Comparison of ENCODE assay signal across 13 cellular contexts in the genomic region with DNA sequence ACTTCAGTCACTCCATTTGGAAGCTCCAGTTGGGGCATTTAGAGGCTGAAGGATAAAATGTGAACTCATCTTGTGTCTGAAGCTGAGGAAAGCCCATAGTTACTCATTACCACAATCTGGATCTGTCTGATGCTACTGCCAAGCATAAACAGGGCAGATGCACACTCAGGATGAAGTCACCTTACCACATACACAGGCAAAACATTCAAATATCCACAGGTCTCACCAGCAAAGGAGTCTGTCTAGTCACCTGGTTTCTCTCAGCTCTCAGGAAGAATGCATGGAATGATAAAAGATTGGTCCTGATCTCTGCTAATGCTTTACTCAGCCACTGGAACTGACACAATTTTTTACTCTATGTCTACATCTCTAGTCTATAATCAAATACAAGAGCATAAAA. TPM values are rescaled to one million over a fixed set of nuclear protein-coding genes. Genes with fewer than 3 reads are reported as not detected.
DNase-seq lines count a peak whose midpoint lies in the region; TF ChIP-seq lines count a peak whose summit lies in the region.
"Had no signal": no experiment of that assay in that cellular context is flagged by ENCODE, and none has a peak within 500 bp of the region (broad histone marks: within the 10 kb centered on the region; RNA-seq: fewer than 3 reads in every experiment).

No MANE protein-coding gene starts in this region.

- CTCF ChIA-PET in OCI-LY7 (lab: Charles Lee; ENCODE audit: unreplicated experiment) = no interaction called here

- H3K4me3 Mint-ChIP-seq in immature natural killer cell = no peak overlapping the region
- H3K4me3 Mint-ChIP-seq: CD8-positive, alpha-beta T cell; naive thymus-derived CD8-positive, alpha-beta T cell had no signal

- H2AFZ ChIP-seq in OCI-LY7 (ENCODE audit: low read length) = no peak overlapping the region

- H3K27me3 Mint-ChIP-seq in immature natural killer cell (ENCODE audit: low read depth in 3 of 3) = no peaks in the 10 kb centered on the region
- H3K27me3 Mint-ChIP-seq: naive thymus-derived CD8-positive, alpha-beta T cell had no signal

- no peaks in the 10 kb centered on the region for H3K79me2 ChIP-seq in OCI-LY7 (ENCODE audit: insufficient read depth, low read depth, low read length)

- H3K9me3 Mint-ChIP-seq in immature natural killer cell = no peaks in the 10 kb centered on the region
- H3K9me3 Mint-ChIP-seq: CD8-positive, alpha-beta T cell; naive thymus-derived CD8-positive, alpha-beta T cell had no signal

- no peaks in the 10 kb centered on the region for H3K4me1 Mint-ChIP-seq in immature natural killer cell

- H3K36me3 ChIP-seq in kidney epithelial cell (ENCODE audit: control insufficient read depth, insufficient read depth, low read length) (no peaks in the 10 kb centered on the region), OCI-LY7 (ENCODE audit: insufficient read depth, low read length) (0 out of 2 replicates have a peak, but pooled peaks cover 3% of the 10 kb centered on the region)

- peak; percentile 52 for DNase-seq in AG08396 (ENCODE audit: low spot score)
- peak; percentile 67 for DNase-seq in HK-2 (ENCODE audit: unreplicated experiment)
- peak; percentile 62 for DNase-seq in astrocyte of the cerebellum (ENCODE audit: low read depth)
- peak; percentile 97 for DNase-seq in kidney epithelial cell (ENCODE audit: low read depth)
- DNase-seq in immature natural killer cell = no peak
- DNase-seq in OCI-LY7 (ENCODE audit: low spot score) = no peak
- no peak for DNase-seq in AML-193 (lab: John Stamatoyannopoulos, UW)
- DNase-seq in NCI-H2029 treated with DMSO at 0.1 percent for 48 hours (lab: John Stamatoyannopoulos, UW) = no peak
- DNase-seq: activated CD4-positive, alpha-beta T cell treated with anti-CD3 and anti-CD28 coated beads for 4 hours; activated effector memory CD4-positive, alpha-beta T cell treated with anti-CD3 and anti-CD28 coated beads, Interleukin-2, amount 50 U/mL, for 16 hours; CD8-positive, alpha-beta T cell; naive thymus-derived CD8-positive, alpha-beta T cell; right cardiac atrium had no signal

- no peak overlapping the region for H3K27ac Mint-ChIP-seq in immature natural killer cell

- in situ Hi-C loops in astrocyte of the cerebellum (cut with HindIII; ENCODE audit: low sequenced_read_pairs) = no loop called here

- no peaks in the 10 kb centered on the region for H4K20me1 ChIP-seq in OCI-LY7 (ENCODE audit: insufficient read depth, low read length)

- no peak overlapping the region for H3K27ac ChIP-seq in OCI-LY7 (ENCODE audit: low read depth, low read length, poor library complexity, severe bottlenecking)

- no TSS peak for BruUV-seq in OCI-LY7 (replicated peaks; lab: Mats Ljungman, UMichigan)

- H3K9me3 ChIP-seq in OCI-LY7 (ENCODE audit: low read length) = no peaks in the 10 kb centered on the region

- POLR2A ChIA-PET in OCI-LY7 (lab: Charles Lee) = interaction anchor here (0.6 kb wide), 1 partner anchor 453 kb away, joined by 3 read pairs; no protein-coding TSS in a partner anchor

- no peaks in the 10 kb centered on the region for H3K9me2 ChIP-seq in OCI-LY7 (ENCODE audit: insufficient read depth, low read length)

- intact Hi-C loops in OCI-LY7 (cut with micrococcal nuclease; ENCODE audit: unreplicated experiment) = no loop called here

- no peak for TF ChIP-seq CTCF in astrocyte of the cerebellum (IDR thresholded peaks at IDR 0.05; ENCODE audit: low read depth, low read length, missing control alignments)
- no peak for TF ChIP-seq CTCF in kidney epithelial cell (IDR thresholded peaks at IDR 0.05; ENCODE audit: insufficient read depth, low read length, poor library complexity, severe bottlenecking)
- no peak for TF ChIP-seq CTCF in OCI-LY7 (conservative IDR thresholded peaks at IDR 0.05; ENCODE audit: low read length)

- no peaks in the 10 kb centered on the region for H3K27me3 ChIP-seq in kidney epithelial cell (ENCODE audit: control insufficient read depth, insufficient read depth, low read length)

- H3K4me3 ChIP-seq in astrocyte of the cerebellum (ENCODE audit: low read depth, low read length) (no peak overlapping the region), kidney epithelial cell (ENCODE audit: low read depth, low read length) (no peak overlapping the region), OCI-LY7 (ENCODE audit: low read depth, low read length, poor library complexity, severe bottlenecking) (no peak overlapping the region)

- no peaks in the 10 kb centered on the region for H3K4me1 ChIP-seq in OCI-LY7 (ENCODE audit: insufficient read depth, low read length, poor library complexity, severe bottlenecking)

- H3K4me2 ChIP-seq in OCI-LY7 (ENCODE audit: low read length) = no peak overlapping the region

- peaks cover 3 to 33% (median 22%) of the 10 kb centered on the region in 3 donors for H3K36me3 Mint-ChIP-seq in immature natural killer cell

RNA-seq across cellular contexts. Expression of a gene that starts 13.0 kb away (rescaled TPM):
- total RNA-seq in kidney epithelial cell (0.41 and 0.63 TPM in 2 replicates), OCI-LY7 (2022) (0.40 TPM in 1 of 2 replicates, not detected in the other)
- polyA plus RNA-seq in immature natural killer cell = not detected
- total RNA-seq in OCI-LY7 (2014; rRNA removed; shearing (Covaris generic)) = not detected in 2 replicates
- total RNA-seq: naive thymus-derived CD8-positive, alpha-beta T cell; right cardiac atrium had no signal
- polyA plus RNA-seq: naive thymus-derived CD8-positive, alpha-beta T cell; right cardiac atrium had no signal

RNA-seq across cellular contexts. Expression of a gene that starts 28.6 kb away (rescaled TPM):
- total RNA-seq in kidney epithelial cell (12.4 and 16.0 TPM in 2 replicates), OCI-LY7 (2022) (27.3 and 30.6 TPM in 2 replicates)
- 10 to 100 TPM in 1 of 3 donors, 1 to 10 TPM in 2; 4.8 to 10.3 (median 7.5) TPM for polyA plus RNA-seq in immature natural killer cell
- total RNA-seq in OCI-LY7 (2014; rRNA removed; shearing (Covaris generic)) = 15.9 and 17.2 TPM in 2 replicates

RNA-seq across cellular contexts. Expression of a gene that starts 28.6 kb away (rescaled TPM):
- total RNA-seq in kidney epithelial cell (20.3 and 25.9 TPM in 2 replicates), OCI-LY7 (2022) (25.5 and 29.4 TPM in 2 replicates)
- polyA plus RNA-seq in immature natural killer cell = 10 to 100 TPM; 31.8 to 39.0 (median 34.5) TPM
- total RNA-seq in OCI-LY7 (2014; rRNA removed; shearing (Covaris generic)) = 7.7 and 9.2 TPM in 2 replicates

Comparison
In these comparisons a context has a peak if more than half of its experiments do, and no peak if none do; other contexts are left out.
1. DNase-seq: peak in AG08396 (single experiment), HK-2 (single experiment), astrocyte of the cerebellum (single experiment) and kidney epithelial cell (single experiment); none in immature natural killer cell (0 of 3), OCI-LY7 (single experiment), AML-193 (0 of 2) and NCI-H2029 treated with DMSO at 0.1 percent for 48 hours (single experiment).